1 cellular context compared by ENCODE assay signal in genomic region chr15:43776718-43777292, GRCh38.
TF ChIP-seq lines count a peak whose summit lies in the region.

Gene ELL3 (minus strand): TSS chr15:43776966. CDS start chr15:43776901, 65 bp downstream.

TF ChIP-seq in WTC11, 78 proteins besides CTCF, POLR2A, EP300 and RAD21 (continued from another document):
- no peak for TF ChIP-seq USF2 (CRISPR knock-in tag; IDR thresholded peaks at IDR 0.05)
- no peak for TF ChIP-seq TEAD4 (CRISPR knock-in tag; IDR thresholded peaks at IDR 0.05)
- TF ChIP-seq CREM (CRISPR knock-in tag; IDR thresholded peaks at IDR 0.05): no peak
- TF ChIP-seq IRF2 (CRISPR knock-in tag; IDR thresholded peaks at IDR 0.05; ENCODE audit: borderline replicate concordance, low read depth): no peak
- TF ChIP-seq MLX (CRISPR knock-in tag; IDR thresholded peaks at IDR 0.05): no peak
- TF ChIP-seq ERG (CRISPR knock-in tag; IDR thresholded peaks at IDR 0.05): no peak
- no peak for TF ChIP-seq FOXP1 (CRISPR knock-in tag; IDR thresholded peaks at IDR 0.05; ENCODE audit: borderline replicate concordance)
- TF ChIP-seq PRDM15 (CRISPR knock-in tag; IDR thresholded peaks at IDR 0.05): no peak
- TF ChIP-seq CDX4 (CRISPR knock-in tag; IDR thresholded peaks at IDR 0.05; ENCODE audit: borderline replicate concordance): no peak
- TF ChIP-seq ATF6 (CRISPR knock-in tag; IDR thresholded peaks at IDR 0.05): no peak
- TF ChIP-seq USF1 (CRISPR knock-in tag; IDR thresholded peaks at IDR 0.05): no peak
- TF ChIP-seq ARID4B (CRISPR knock-in tag; IDR thresholded peaks at IDR 0.05; ENCODE audit: borderline replicate concordance): peak; percentile 76; the same call in 1 of the 2 replicates
- no peak for TF ChIP-seq ZNF317 (CRISPR knock-in tag; IDR thresholded peaks at IDR 0.05; ENCODE audit: borderline replicate concordance, low read depth)
- TF ChIP-seq ZNF281 (CRISPR knock-in tag; IDR thresholded peaks at IDR 0.05): no peak
- TF ChIP-seq E2F5 (CRISPR knock-in tag; IDR thresholded peaks at IDR 0.05): 0 out of 2 replicates have a peak, but pooled peaks have one; percentile 14
- TF ChIP-seq PREB (CRISPR knock-in tag; IDR thresholded peaks at IDR 0.05; ENCODE audit: borderline replicate concordance): no peak
- TF ChIP-seq RELA (CRISPR knock-in tag; IDR thresholded peaks at IDR 0.05; ENCODE audit: borderline replicate concordance): no peak
- TF ChIP-seq ZMAT4 (CRISPR knock-in tag; IDR thresholded peaks at IDR 0.05): no peak
- no peak for TF ChIP-seq ZNF219 (CRISPR knock-in tag; IDR thresholded peaks at IDR 0.05; ENCODE audit: borderline replicate concordance)
- TF ChIP-seq FOXP4 (CRISPR knock-in tag; IDR thresholded peaks at IDR 0.05): no peak
- no peak for TF ChIP-seq NR2C2 (CRISPR knock-in tag; IDR thresholded peaks at IDR 0.05)
- TF ChIP-seq NR3C1 (CRISPR knock-in tag; conservative IDR thresholded peaks at IDR 0.05; ENCODE audit: low read depth): no peak
- TF ChIP-seq KAT7 (CRISPR knock-in tag; IDR thresholded peaks at IDR 0.05; ENCODE audit: borderline replicate concordance): peak; percentile 59; the same call in 1 of the 2 replicates
- no peak for TF ChIP-seq NFYB (CRISPR knock-in tag; conservative IDR thresholded peaks at IDR 0.05; ENCODE audit: low read depth)
